Comparison of ENCODE assay signal across 1 cellular context in genomic region chr16:75305364-75306101, GRCh38.
TF ChIP-seq lines count a peak whose summit lies in the region.

No MANE protein-coding gene starts in this region.

TF ChIP-seq in K562, 482 proteins besides CTCF, POLR2A, EP300 and RAD21 (continued from another document and continues in another):
- peak; percentile 44 for TF ChIP-seq VEZF1 (CRISPR knock-in tag; IDR thresholded peaks at IDR 0.05)
- no peak for TF ChIP-seq ZSCAN29 (IDR thresholded peaks at IDR 0.05)
- no peak for TF ChIP-seq ZNF785 (CRISPR knock-in tag; IDR thresholded peaks at IDR 0.05)
- TF ChIP-seq, protein P1, sequence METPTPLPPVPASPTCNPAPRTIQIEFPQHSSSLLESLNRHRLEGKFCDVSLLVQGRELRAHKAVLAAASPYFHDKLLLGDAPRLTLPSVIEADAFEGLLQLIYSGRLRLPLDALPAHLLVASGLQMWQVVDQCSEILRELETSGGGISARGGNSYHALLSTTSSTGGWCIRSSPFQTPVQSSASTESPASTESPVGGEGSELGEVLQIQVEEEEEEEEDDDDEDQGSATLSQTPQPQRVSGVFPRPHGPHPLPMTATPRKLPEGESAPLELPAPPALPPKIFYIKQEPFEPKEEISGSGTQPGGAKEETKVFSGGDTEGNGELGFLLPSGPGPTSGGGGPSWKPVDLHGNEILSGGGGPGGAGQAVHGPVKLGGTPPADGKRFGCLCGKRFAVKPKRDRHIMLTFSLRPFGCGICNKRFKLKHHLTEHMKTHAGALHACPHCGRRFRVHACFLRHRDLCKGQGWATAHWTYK (CRISPR knock-in tag; IDR thresholded peaks at IDR 0.05), result peak; percentile 12; the same call in 1 of the 2 replicates
- TF ChIP-seq NEUROD1 (IDR thresholded peaks at IDR 0.05; ENCODE audit: borderline replicate concordance, low read depth, low read length, partially characterized antibody), result peak; percentile 70
- peak; percentile 36 for TF ChIP-seq TAF9B (IDR thresholded peaks at IDR 0.05; ENCODE audit: partially characterized antibody)
- TF ChIP-seq, protein P2, sequence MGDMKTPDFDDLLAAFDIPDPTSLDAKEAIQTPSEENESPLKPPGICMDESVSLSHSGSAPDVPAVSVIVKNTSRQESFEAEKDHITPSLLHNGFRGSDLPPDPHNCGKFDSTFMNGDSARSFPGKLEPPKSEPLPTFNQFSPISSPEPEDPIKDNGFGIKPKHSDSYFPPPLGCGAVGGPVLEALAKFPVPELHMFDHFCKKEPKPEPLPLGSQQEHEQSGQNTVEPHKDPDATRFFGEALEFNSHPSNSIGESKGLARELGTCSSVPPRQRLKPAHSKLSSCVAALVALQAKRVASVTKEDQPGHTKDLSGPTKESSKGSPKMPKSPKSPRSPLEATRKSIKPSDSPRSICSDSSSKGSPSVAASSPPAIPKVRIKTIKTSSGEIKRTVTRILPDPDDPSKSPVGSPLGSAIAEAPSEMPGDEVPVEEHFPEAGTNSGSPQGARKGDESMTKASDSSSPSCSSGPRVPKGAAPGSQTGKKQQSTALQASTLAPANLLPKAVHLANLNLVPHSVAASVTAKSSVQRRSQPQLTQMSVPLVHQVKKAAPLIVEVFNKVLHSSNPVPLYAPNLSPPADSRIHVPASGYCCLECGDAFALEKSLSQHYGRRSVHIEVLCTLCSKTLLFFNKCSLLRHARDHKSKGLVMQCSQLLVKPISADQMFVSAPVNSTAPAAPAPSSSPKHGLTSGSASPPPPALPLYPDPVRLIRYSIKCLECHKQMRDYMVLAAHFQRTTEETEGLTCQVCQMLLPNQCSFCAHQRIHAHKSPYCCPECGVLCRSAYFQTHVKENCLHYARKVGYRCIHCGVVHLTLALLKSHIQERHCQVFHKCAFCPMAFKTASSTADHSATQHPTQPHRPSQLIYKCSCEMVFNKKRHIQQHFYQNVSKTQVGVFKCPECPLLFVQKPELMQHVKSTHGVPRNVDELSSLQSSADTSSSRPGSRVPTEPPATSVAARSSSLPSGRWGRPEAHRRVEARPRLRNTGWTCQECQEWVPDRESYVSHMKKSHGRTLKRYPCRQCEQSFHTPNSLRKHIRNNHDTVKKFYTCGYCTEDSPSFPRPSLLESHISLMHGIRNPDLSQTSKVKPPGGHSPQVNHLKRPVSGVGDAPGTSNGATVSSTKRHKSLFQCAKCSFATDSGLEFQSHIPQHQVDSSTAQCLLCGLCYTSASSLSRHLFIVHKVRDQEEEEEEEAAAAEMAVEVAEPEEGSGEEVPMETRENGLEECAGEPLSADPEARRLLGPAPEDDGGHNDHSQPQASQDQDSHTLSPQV (IDR thresholded peaks at IDR 0.05), result peak; percentile 65; the same call in 1 of the 2 replicates
- TF ChIP-seq, protein P3, sequence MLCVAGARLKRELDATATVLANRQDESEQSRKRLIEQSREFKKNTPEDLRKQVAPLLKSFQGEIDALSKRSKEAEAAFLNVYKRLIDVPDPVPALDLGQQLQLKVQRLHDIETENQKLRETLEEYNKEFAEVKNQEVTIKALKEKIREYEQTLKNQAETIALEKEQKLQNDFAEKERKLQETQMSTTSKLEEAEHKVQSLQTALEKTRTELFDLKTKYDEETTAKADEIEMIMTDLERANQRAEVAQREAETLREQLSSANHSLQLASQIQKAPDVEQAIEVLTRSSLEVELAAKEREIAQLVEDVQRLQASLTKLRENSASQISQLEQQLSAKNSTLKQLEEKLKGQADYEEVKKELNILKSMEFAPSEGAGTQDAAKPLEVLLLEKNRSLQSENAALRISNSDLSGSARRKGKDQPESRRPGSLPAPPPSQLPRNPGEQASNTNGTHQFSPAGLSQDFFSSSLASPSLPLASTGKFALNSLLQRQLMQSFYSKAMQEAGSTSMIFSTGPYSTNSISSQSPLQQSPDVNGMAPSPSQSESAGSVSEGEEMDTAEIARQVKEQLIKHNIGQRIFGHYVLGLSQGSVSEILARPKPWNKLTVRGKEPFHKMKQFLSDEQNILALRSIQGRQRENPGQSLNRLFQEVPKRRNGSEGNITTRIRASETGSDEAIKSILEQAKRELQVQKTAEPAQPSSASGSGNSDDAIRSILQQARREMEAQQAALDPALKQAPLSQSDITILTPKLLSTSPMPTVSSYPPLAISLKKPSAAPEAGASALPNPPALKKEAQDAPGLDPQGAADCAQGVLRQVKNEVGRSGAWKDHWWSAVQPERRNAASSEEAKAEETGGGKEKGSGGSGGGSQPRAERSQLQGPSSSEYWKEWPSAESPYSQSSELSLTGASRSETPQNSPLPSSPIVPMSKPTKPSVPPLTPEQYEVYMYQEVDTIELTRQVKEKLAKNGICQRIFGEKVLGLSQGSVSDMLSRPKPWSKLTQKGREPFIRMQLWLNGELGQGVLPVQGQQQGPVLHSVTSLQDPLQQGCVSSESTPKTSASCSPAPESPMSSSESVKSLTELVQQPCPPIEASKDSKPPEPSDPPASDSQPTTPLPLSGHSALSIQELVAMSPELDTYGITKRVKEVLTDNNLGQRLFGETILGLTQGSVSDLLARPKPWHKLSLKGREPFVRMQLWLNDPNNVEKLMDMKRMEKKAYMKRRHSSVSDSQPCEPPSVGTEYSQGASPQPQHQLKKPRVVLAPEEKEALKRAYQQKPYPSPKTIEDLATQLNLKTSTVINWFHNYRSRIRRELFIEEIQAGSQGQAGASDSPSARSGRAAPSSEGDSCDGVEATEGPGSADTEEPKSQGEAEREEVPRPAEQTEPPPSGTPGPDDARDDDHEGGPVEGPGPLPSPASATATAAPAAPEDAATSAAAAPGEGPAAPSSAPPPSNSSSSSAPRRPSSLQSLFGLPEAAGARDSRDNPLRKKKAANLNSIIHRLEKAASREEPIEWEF (CRISPR knock-in tag; IDR thresholded peaks at IDR 0.05), result peak; percentile 68; the same call in 1 of the 2 replicates
- peak; percentile 83 to 85 for TF ChIP-seq FOXK2 (conservative IDR thresholded peaks at IDR 0.05 in 1 of 2, IDR thresholded peaks at IDR 0.05 in 1 of 2; ENCODE audit: low read depth in 2 of 2)
- 0 out of 2 replicates have a peak, but pooled peaks have one; percentile 47 for TF ChIP-seq HDAC2 (IDR thresholded peaks at IDR 0.05)
- TF ChIP-seq SAFB (IDR thresholded peaks at IDR 0.05; ENCODE audit: borderline replicate concordance, low read depth, low read length), result no peak
- TF ChIP-seq, protein P4, sequence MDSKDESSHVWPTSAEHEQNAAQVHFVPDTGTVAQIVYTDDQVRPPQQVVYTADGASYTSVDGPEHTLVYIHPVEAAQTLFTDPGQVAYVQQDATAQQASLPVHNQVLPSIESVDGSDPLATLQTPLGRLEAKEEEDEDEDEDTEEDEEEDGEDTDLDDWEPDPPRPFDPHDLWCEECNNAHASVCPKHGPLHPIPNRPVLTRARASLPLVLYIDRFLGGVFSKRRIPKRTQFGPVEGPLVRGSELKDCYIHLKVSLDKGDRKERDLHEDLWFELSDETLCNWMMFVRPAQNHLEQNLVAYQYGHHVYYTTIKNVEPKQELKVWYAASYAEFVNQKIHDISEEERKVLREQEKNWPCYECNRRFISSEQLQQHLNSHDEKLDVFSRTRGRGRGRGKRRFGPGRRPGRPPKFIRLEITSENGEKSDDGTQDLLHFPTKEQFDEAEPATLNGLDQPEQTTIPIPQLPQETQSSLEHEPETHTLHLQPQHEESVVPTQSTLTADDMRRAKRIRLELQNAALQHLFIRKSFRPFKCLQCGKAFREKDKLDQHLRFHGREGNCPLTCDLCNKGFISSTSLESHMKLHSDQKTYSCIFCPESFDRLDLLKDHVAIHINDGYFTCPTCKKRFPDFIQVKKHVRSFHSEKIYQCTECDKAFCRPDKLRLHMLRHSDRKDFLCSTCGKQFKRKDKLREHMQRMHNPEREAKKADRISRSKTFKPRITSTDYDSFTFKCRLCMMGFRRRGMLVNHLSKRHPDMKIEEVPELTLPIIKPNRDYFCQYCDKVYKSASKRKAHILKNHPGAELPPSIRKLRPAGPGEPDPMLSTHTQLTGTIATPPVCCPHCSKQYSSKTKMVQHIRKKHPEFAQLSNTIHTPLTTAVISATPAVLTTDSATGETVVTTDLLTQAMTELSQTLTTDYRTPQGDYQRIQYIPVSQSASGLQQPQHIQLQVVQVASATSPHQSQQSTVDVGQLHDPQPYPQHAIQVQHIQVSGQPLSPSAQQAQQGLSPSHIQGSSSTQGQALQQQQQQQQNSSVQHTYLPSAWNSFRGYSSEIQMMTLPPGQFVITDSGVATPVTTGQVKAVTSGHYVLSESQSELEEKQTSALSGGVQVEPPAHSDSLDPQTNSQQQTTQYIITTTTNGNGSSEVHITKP (IDR thresholded peaks at IDR 0.05; ENCODE audit: partially characterized antibody), result peak; percentile 38
- TF ChIP-seq MAX (CRISPR knock-in tag; IDR thresholded peaks at IDR 0.05), result 0 out of 2 replicates have a peak, but pooled peaks have one; percentile 31
- peak; percentile 87 for TF ChIP-seq ZNF766 (CRISPR knock-in tag; conservative IDR thresholded peaks at IDR 0.05)
- peak; percentile 33; the same call in 1 of the 2 replicates for TF ChIP-seq MTA2 (IDR thresholded peaks at IDR 0.05; ENCODE audit: low read depth)
- no peak for TF ChIP-seq TBP (optimal IDR thresholded peaks at IDR 0.05; ENCODE audit: low read depth, low read length)
- TF ChIP-seq CREB1 (IDR thresholded peaks at IDR 0.05), result peak; percentile 57
- 0 out of 2 replicates have a peak, but pooled peaks have one; percentile 22 for TF ChIP-seq CREB1 (CRISPR knock-in tag; IDR thresholded peaks at IDR 0.05)
- TF ChIP-seq IRF9 (tag; IDR thresholded peaks at IDR 0.05), result 0 out of 2 replicates have a peak, but pooled peaks have one; percentile 14
- peak in 1 of 2 experiments; percentile 63; a peak in 1 of 4 replicates for TF ChIP-seq RCOR1 (IDR thresholded peaks at IDR 0.05; ENCODE audit: borderline replicate concordance in 1 of 2, low read depth in 2 of 2, low read length in 2 of 2)
- no peak for TF ChIP-seq ZNF444 (CRISPR knock-in tag; IDR thresholded peaks at IDR 0.05)
- no peak for TF ChIP-seq BDP1 (IDR thresholded peaks at IDR 0.05; ENCODE audit: insufficient read depth, insufficient read length)
- peak; percentile 37; the same call in 1 of the 2 replicates for TF ChIP-seq TOE1 (IDR thresholded peaks at IDR 0.05; ENCODE audit: borderline replicate concordance)
- no peak for TF ChIP-seq TOE1 (CRISPR knock-in tag; IDR thresholded peaks at IDR 0.05; ENCODE audit: borderline replicate concordance, low read depth)
- TF ChIP-seq MAFF (IDR thresholded peaks at IDR 0.05; ENCODE audit: low read length), result peak; percentile 56; the same call in 1 of the 2 replicates
- 0 out of 2 replicates have a peak, but pooled peaks have one; percentile 52 for TF ChIP-seq MEF2D (tag; conservative IDR thresholded peaks at IDR 0.05; ENCODE audit: low read depth)
- peak; percentile 68 for TF ChIP-seq ETV5 (CRISPR knock-in tag; IDR thresholded peaks at IDR 0.05; ENCODE audit: low read depth)
- TF ChIP-seq ZSCAN32 (CRISPR knock-in tag; IDR thresholded peaks at IDR 0.05), result peak; percentile 45; the same call in 1 of the 2 replicates
- peak; percentile 74 for TF ChIP-seq L3MBTL2 (IDR thresholded peaks at IDR 0.05)
- TF ChIP-seq, protein P5, sequence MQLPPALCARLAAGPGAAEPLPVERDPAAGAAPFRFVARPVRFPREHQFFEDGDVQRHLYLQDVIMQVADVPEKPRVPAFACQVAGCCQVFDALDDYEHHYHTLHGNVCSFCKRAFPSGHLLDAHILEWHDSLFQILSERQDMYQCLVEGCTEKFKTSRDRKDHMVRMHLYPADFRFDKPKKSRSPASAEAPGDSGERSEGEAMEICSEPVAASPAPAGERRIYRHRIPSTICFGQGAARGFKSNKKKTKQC (CRISPR knock-in tag; IDR thresholded peaks at IDR 0.05), result 0 out of 2 replicates have a peak, but pooled peaks have one; percentile 30
- TF ChIP-seq, protein P6, sequence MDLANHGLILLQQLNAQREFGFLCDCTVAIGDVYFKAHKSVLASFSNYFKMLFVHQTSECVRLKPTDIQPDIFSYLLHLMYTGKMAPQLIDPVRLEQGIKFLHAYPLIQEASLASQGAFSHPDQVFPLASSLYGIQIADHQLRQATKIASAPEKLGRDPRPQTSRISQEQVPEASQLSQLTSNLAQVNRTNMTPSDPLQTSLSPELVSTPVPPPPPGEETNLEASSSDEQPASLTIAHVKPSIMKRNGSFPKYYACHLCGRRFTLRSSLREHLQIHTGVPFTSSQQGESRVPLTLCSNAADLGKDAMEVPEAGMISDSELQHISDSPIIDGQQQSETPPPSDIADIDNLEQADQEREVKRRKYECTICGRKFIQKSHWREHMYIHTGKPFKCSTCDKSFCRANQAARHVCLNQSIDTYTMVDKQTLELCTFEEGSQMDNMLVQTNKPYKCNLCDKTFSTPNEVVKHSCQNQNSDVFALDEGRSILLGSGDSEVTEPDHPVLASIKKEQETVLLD (IDR thresholded peaks at IDR 0.05), result peak; percentile 30; the same call in 1 of the 2 replicates
- TF ChIP-seq CBFA2T3 (IDR thresholded peaks at IDR 0.05), result peak; percentile 70
- no peak for TF ChIP-seq ZNF124 (CRISPR knock-in tag; IDR thresholded peaks at IDR 0.05)
- TF ChIP-seq MAFK (IDR thresholded peaks at IDR 0.05; ENCODE audit: low read length), result peak; percentile 67
- peak; percentile 66; the same call in 1 of the 2 replicates for TF ChIP-seq MTA3 (IDR thresholded peaks at IDR 0.05; ENCODE audit: borderline replicate concordance)
- TF ChIP-seq CEBPB (tag; IDR thresholded peaks at IDR 0.05), result peak; percentile 55
- TF ChIP-seq ATF1 (CRISPR knock-in tag; IDR thresholded peaks at IDR 0.05), result no peak
- peak; percentile 57; the same call in 1 of the 2 replicates for TF ChIP-seq ATF1 (tag; IDR thresholded peaks at IDR 0.05)
- TF ChIP-seq ZNF76 (CRISPR knock-in tag; IDR thresholded peaks at IDR 0.05; ENCODE audit: borderline replicate concordance), result 0 out of 2 replicates have a peak, but pooled peaks have one; percentile 69
- peak; percentile 86 for TF ChIP-seq SMARCA4 (IDR thresholded peaks at IDR 0.05)
- peak; percentile 87 for TF ChIP-seq JUND (IDR thresholded peaks at IDR 0.05; ENCODE audit: borderline replicate concordance, low read depth, low read length)
- peak; percentile 74 for TF ChIP-seq JUND (tag; IDR thresholded peaks at IDR 0.05; ENCODE audit: borderline replicate concordance, low read depth, low read length)
- peak; percentile 66; the same call in 1 of the 2 replicates for TF ChIP-seq BACH1 (tag; IDR thresholded peaks at IDR 0.05)
- TF ChIP-seq NR2C2 (CRISPR knock-in tag; IDR thresholded peaks at IDR 0.05), result no peak
- TF ChIP-seq NR2C2 (tag; IDR thresholded peaks at IDR 0.05), result peak; percentile 21; the same call in 1 of the 2 replicates
